In the genomic region with DNA sequence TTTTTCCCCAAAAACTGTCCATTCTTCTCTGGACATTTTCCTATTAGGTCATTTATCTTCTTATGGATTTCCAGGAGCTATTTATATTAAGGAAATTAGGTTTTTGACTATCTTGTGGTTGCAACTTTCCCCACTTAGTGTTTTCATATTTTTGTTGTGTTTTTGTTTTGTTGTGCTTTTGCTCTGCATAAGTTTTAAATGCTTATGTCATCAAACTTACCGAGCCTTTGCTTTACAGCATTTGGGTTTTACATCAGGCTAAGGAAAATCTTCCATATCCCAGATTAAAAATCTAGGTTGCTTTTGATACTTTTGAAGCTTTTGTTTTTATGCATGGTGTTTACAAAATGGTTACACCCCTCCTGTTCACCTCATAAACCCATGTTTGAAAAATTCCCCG, we compare ENCODE assay signal across 2 cellular contexts.
A peak's percentile ranks its signal among the peaks of the same experiment; 100 is the strongest.
TF ChIP-seq lines count a peak whose summit lies in the region.

No MANE protein-coding gene starts in this region.

TF ChIP-seq in HepG2, 621 proteins besides CTCF, POLR2A, EP300 and RAD21:
- peak; percentile 70 to 82; a peak in 3 of 4 replicates for TF ChIP-seq MAFK (conservative IDR thresholded peaks at IDR 0.05 in 1 of 2, IDR thresholded peaks at IDR 0.05 in 1 of 2; ENCODE audit: low read length in 2 of 2)
- TF ChIP-seq MAFF (IDR thresholded peaks at IDR 0.05; ENCODE audit: low read depth, low read length), result peak; percentile 68; the same call in 1 of the 2 replicates
- TF ChIP-seq ZNF274 (CRISPR knock-in tag; IDR thresholded peaks at IDR 0.05), result no peak

TF ChIP-seq in K562, 482 proteins besides CTCF, POLR2A, EP300 and RAD21:
- no peak for TF ChIP-seq RBFOX2 (IDR thresholded peaks at IDR 0.05; ENCODE audit: low read depth, low read length)
- peak; percentile 39; the same call in 1 of the 2 replicates for TF ChIP-seq ZNF316 (IDR thresholded peaks at IDR 0.05)
- no peak for TF ChIP-seq SMAD3 (CRISPR knock-in tag; conservative IDR thresholded peaks at IDR 0.05)
- TF ChIP-seq SMAD2 (IDR thresholded peaks at IDR 0.05; ENCODE audit: low read depth, low read length), result no peak
- TF ChIP-seq C11orf30 (IDR thresholded peaks at IDR 0.05; ENCODE audit: low read depth), result peak; percentile 19; the same call in 1 of the 2 replicates
- TF ChIP-seq MAFF (IDR thresholded peaks at IDR 0.05; ENCODE audit: low read length), result peak; percentile 45; the same call in 1 of the 2 replicates
